ENCODE assay signal across 2 cellular contexts in the genomic region with DNA sequence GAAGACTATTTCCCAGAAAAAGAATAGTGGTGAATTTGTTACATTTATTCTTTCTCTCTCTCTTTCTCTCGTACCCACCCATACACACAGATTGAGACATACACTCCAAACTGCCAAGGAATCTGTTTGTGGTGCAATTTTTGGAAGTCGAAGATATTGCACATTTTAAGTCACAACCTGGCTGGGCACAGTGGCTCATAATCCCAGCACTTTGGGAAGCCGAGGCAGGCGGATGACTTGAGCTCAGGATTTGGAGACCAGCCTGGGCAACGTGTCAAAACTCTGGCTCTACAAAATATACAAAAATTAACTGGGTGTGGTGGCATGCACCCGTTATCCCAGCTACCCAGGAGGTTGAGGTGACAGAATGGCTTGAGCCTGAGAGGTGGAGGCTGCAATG.
TF ChIP-seq lines count a peak whose summit lies in the region.

No MANE protein-coding gene starts in this region.

TF ChIP-seq in liver, 16 proteins besides CTCF, POLR2A, EP300 and RAD21:
- TF ChIP-seq ZBTB33 (IDR thresholded peaks at IDR 0.05), result no peak
- no peak for TF ChIP-seq HNF4G (IDR thresholded peaks at IDR 0.05)
- TF ChIP-seq MAX (IDR thresholded peaks at IDR 0.05), result no peak
- TF ChIP-seq FOXA2 (IDR thresholded peaks at IDR 0.05), result no peak
- peak in 1 of 2 donors; percentile 19 for TF ChIP-seq RXRA (IDR thresholded peaks at IDR 0.05)
- TF ChIP-seq TAF1 (conservative IDR thresholded peaks at IDR 0.05), result no peak
TF ChIP-seq in liver: peak in this region for 1.

TF ChIP-seq in HepG2, 621 proteins besides CTCF, POLR2A, EP300 and RAD21:
- TF ChIP-seq ZMYM2 (CRISPR knock-in tag; IDR thresholded peaks at IDR 0.05) (no peak), ZNF264 (CRISPR knock-in tag; IDR thresholded peaks at IDR 0.05) (no peak), ZNF17 (CRISPR knock-in tag; IDR thresholded peaks at IDR 0.05) (no peak), HNRNPUL1 (IDR thresholded peaks at IDR 0.05; ENCODE audit: low read depth, low read length) (no peak), YEATS2 (CRISPR knock-in tag; IDR thresholded peaks at IDR 0.05; ENCODE audit: borderline replicate concordance) (no peak), HMGXB4 (CRISPR knock-in tag; IDR thresholded peaks at IDR 0.05; ENCODE audit: borderline replicate concordance in 1 of 2, low read depth in 1 of 2) (no peak), SYNCRIP (IDR thresholded peaks at IDR 0.05; ENCODE audit: insufficient read depth, low read depth, low read length) (no peak), ZBTB7A (CRISPR knock-in tag; IDR thresholded peaks at IDR 0.05) (no peak), ZNF160 (CRISPR knock-in tag; IDR thresholded peaks at IDR 0.05) (no peak), HDAC2 (CRISPR knock-in tag; IDR thresholded peaks at IDR 0.05) (no peak), NFE2L1 (CRISPR knock-in tag; IDR thresholded peaks at IDR 0.05; ENCODE audit: borderline replicate concordance) (no peak), ZNF10 (CRISPR knock-in tag; IDR thresholded peaks at IDR 0.05; ENCODE audit: borderline replicate concordance, low read depth) (no peak), REL (CRISPR knock-in tag; conservative IDR thresholded peaks at IDR 0.05) (no peak), XBP1 (CRISPR knock-in tag; IDR thresholded peaks at IDR 0.05) (no peak), KLF15 (CRISPR knock-in tag; IDR thresholded peaks at IDR 0.05; ENCODE audit: borderline replicate concordance) (no peak)
- TF ChIP-seq, protein P1, sequence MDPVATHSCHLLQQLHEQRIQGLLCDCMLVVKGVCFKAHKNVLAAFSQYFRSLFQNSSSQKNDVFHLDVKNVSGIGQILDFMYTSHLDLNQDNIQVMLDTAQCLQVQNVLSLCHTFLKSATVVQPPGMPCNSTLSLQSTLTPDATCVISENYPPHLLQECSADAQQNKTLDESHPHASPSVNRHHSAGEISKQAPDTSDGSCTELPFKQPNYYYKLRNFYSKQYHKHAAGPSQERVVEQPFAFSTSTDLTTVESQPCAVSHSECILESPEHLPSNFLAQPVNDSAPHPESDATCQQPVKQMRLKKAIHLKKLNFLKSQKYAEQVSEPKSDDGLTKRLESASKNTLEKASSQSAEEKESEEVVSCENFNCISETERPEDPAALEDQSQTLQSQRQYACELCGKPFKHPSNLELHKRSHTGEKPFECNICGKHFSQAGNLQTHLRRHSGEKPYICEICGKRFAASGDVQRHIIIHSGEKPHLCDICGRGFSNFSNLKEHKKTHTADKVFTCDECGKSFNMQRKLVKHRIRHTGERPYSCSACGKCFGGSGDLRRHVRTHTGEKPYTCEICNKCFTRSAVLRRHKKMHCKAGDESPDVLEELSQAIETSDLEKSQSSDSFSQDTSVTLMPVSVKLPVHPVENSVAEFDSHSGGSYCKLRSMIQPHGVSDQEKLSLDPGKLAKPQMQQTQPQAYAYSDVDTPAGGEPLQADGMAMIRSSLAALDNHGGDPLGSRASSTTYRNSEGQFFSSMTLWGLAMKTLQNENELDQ (CRISPR knock-in tag; IDR thresholded peaks at IDR 0.05; ENCODE audit: borderline replicate concordance), result no peak
